In the genomic region with DNA sequence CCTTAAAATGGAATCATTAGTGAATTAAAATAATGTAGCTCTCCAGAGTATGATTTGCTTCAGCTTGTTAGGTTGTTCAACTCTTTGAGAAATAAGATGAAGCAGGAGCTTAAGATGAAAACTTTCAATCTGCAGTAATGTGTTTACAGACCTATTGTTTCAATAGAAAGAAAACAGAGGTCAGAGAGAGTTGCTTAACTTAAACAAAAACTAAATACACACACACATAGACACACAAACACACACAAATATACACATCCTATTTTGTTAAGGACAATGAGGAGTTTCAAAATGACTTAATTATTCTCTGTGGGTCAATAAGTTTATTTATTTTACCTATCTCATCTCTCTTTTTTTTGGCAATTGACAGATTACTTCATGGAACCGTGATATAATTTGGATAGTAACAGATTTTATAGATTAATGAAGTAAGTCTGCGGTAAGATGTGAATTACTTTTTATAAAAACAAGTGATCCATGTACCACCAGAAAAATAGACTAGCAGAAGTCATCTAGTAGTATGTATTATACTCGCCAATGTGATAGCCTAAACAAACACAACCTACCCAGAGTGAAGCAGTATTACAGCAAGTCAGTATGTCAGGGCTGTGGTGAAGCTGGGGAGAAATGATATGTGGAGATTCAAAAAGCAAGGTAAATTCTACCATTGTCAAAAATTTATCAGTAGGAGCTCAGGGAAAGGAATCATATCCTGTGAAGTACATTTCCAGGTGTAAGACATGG, we compare ENCODE assay signal across 1 cellular context.
TF ChIP-seq lines count a peak whose summit lies in the region.

No MANE protein-coding gene starts in this region.

TF ChIP-seq in HepG2, 621 proteins besides CTCF, POLR2A, EP300 and RAD21:
- TF ChIP-seq SOX13 (IDR thresholded peaks at IDR 0.05): no peak
- peak in 1 of 2 experiments; percentile 52; a peak in 1 of 4 replicates for TF ChIP-seq SOX13 (CRISPR knock-in tag; conservative IDR thresholded peaks at IDR 0.05 in 1 of 2, IDR thresholded peaks at IDR 0.05 in 1 of 2)
- TF ChIP-seq SRSF1 (optimal IDR thresholded peaks at IDR 0.05; ENCODE audit: low read depth, low read length): no peak
- TF ChIP-seq ZNF292 (CRISPR knock-in tag; IDR thresholded peaks at IDR 0.05; ENCODE audit: borderline replicate concordance, low read depth): no peak
- TF ChIP-seq KIAA2018 (CRISPR knock-in tag; IDR thresholded peaks at IDR 0.05; ENCODE audit: borderline replicate concordance): no peak
- TF ChIP-seq FOXP1 (IDR thresholded peaks at IDR 0.05): no peak
- TF ChIP-seq FOXP1 (CRISPR knock-in tag; IDR thresholded peaks at IDR 0.05): peak; percentile 82
- TF ChIP-seq ZNF780A (CRISPR knock-in tag; IDR thresholded peaks at IDR 0.05): no peak
- no peak for TF ChIP-seq NR2F1 (CRISPR knock-in tag; IDR thresholded peaks at IDR 0.05)
